Comparison of ENCODE assay signal across 1 cellular context in the genomic region with DNA sequence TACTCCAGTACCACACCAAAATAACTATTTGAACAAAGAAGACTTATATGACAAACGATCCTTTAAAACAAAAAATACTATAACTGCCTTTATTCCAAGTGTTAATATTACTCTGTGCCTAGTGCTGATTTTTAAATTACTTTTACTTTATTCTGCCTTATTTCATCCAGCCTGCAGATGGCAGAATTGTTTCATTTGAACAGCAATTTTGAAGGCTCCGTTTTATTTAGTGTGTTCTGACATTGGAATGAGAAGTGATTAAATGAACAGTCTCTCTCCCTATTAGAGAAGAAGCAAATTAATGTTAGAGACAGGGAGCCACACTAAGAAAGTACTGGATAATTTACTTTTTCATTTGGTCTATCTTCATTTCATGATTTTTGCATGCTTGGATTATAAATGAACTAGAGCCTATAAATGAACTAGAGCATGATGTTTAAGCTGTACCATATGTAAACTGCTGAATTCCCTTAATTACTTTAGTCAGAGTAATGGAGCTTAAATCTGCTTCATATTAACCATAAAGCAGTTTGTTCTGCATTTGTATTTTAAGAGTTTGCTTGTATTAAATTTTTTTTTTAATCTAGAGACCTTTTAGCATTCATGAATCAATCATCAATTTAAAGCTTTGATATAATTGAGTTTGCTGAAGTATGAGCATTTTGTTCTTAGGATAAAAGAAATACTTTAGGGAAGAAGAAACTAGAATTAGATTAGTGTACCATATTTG.
TF ChIP-seq lines count a peak whose summit lies in the region.

No MANE protein-coding gene starts in this region.

TF ChIP-seq in K562, 482 proteins besides CTCF, POLR2A, EP300 and RAD21:
- TF ChIP-seq PURB (CRISPR knock-in tag; IDR thresholded peaks at IDR 0.05; ENCODE audit: low read depth) (no peak), ZNF280A (IDR thresholded peaks at IDR 0.05; ENCODE audit: low read depth, partially characterized antibody) (no peak), KAT7 (CRISPR knock-in tag; IDR thresholded peaks at IDR 0.05; ENCODE audit: borderline replicate concordance) (no peak), MTA1 (IDR thresholded peaks at IDR 0.05; ENCODE audit: borderline replicate concordance) (no peak), ETV5 (CRISPR knock-in tag; IDR thresholded peaks at IDR 0.05; ENCODE audit: low read depth) (no peak), MTA2 (IDR thresholded peaks at IDR 0.05; ENCODE audit: low read depth) (no peak), SLC30A9 (CRISPR knock-in tag; IDR thresholded peaks at IDR 0.05) (no peak), TAF1 (IDR thresholded peaks at IDR 0.05; ENCODE audit: control insufficient read depth, extremely low read depth, insufficient read depth, low read length, severe bottlenecking) (no peak), HCFC1 (IDR thresholded peaks at IDR 0.05; ENCODE audit: low read depth, low read length) (no peak), ZNF23 (CRISPR knock-in tag; IDR thresholded peaks at IDR 0.05) (no peak), SRSF7 (optimal IDR thresholded peaks at IDR 0.05; ENCODE audit: low read depth, low read length) (no peak), THRA (IDR thresholded peaks at IDR 0.05) (no peak), CREBBP (IDR thresholded peaks at IDR 0.05; ENCODE audit: low read depth, low read length) (no peak), IRF1 (CRISPR knock-in tag; IDR thresholded peaks at IDR 0.05; ENCODE audit: borderline replicate concordance) (no peak), SMC3 (conservative IDR thresholded peaks at IDR 0.05; ENCODE audit: insufficient read depth, low read depth, low read length) (peak; percentile 59), ZNF184 (CRISPR knock-in tag; IDR thresholded peaks at IDR 0.05) (no peak), SMAD1 (IDR thresholded peaks at IDR 0.05; ENCODE audit: low read depth, low read length, partially characterized antibody) (no peak), PRMT5 (CRISPR knock-in tag; IDR thresholded peaks at IDR 0.05) (no peak), CREB1 (IDR thresholded peaks at IDR 0.05) (no peak), CREB1 (CRISPR knock-in tag; IDR thresholded peaks at IDR 0.05) (no peak), ETV1 (tag; conservative IDR thresholded peaks at IDR 0.05; ENCODE audit: low read depth) (no peak), LCOR (CRISPR knock-in tag; IDR thresholded peaks at IDR 0.05) (no peak), CBFA2T2 (conservative IDR thresholded peaks at IDR 0.05) (no peak), XRCC3 (IDR thresholded peaks at IDR 0.05) (no peak), DEAF1 (CRISPR knock-in tag; IDR thresholded peaks at IDR 0.05) (peak; percentile 84), PREB (CRISPR knock-in tag; IDR thresholded peaks at IDR 0.05) (no peak)
- TF ChIP-seq, protein P1, sequence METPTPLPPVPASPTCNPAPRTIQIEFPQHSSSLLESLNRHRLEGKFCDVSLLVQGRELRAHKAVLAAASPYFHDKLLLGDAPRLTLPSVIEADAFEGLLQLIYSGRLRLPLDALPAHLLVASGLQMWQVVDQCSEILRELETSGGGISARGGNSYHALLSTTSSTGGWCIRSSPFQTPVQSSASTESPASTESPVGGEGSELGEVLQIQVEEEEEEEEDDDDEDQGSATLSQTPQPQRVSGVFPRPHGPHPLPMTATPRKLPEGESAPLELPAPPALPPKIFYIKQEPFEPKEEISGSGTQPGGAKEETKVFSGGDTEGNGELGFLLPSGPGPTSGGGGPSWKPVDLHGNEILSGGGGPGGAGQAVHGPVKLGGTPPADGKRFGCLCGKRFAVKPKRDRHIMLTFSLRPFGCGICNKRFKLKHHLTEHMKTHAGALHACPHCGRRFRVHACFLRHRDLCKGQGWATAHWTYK (CRISPR knock-in tag; IDR thresholded peaks at IDR 0.05): no peak
- TF ChIP-seq, protein P2, sequence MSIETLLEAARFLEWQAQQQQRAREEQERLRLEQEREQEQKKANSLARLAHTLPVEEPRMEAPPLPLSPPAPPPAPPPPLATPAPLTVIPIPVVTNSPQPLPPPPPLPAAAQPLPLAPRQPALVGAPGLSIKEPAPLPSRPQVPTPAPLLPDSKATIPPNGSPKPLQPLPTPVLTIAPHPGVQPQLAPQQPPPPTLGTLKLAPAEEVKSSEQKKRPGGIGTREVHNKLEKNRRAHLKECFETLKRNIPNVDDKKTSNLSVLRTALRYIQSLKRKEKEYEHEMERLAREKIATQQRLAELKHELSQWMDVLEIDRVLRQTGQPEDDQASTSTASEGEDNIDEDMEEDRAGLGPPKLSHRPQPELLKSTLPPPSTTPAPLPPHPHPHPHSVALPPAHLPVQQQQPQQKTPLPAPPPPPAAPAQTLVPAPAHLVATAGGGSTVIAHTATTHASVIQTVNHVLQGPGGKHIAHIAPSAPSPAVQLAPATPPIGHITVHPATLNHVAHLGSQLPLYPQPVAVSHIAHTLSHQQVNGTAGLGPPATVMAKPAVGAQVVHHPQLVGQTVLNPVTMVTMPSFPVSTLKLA (conservative IDR thresholded peaks at IDR 0.05): 0 out of 4 replicates have a peak, but pooled peaks of 1 of the 2 experiments have one; percentile 30
- TF ChIP-seq, protein P3, sequence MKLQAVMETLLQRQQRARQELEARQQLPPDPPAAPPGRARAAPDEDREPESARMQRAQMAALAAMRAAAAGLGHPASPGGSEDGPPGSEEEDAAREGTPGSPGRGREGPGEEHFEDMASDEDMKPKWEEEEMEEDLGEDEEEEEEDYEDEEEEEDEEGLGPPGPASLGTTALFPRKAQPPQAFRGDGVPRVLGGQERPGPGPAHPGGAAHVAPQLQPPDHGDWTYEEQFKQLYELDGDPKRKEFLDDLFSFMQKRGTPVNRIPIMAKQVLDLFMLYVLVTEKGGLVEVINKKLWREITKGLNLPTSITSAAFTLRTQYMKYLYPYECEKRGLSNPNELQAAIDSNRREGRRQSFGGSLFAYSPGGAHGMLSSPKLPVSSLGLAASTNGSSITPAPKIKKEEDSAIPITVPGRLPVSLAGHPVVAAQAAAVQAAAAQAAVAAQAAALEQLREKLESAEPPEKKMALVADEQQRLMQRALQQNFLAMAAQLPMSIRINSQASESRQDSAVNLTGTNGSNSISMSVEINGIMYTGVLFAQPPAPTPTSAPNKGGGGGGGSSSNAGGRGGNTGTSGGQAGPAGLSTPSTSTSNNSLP (IDR thresholded peaks at IDR 0.05; ENCODE audit: borderline replicate concordance, low read depth, low read length): peak; percentile 80; the same call in 1 of the 2 replicates
- TF ChIP-seq, protein P4, sequence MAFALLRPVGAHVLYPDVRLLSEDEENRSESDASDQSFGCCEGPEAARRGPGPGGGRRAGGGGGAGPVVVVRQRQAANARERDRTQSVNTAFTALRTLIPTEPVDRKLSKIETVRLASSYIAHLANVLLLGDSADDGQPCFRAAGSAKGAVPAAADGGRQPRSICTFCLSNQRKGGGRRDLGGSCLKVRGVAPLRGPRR (CRISPR knock-in tag; IDR thresholded peaks at IDR 0.05): no peak
